In the genomic region with DNA sequence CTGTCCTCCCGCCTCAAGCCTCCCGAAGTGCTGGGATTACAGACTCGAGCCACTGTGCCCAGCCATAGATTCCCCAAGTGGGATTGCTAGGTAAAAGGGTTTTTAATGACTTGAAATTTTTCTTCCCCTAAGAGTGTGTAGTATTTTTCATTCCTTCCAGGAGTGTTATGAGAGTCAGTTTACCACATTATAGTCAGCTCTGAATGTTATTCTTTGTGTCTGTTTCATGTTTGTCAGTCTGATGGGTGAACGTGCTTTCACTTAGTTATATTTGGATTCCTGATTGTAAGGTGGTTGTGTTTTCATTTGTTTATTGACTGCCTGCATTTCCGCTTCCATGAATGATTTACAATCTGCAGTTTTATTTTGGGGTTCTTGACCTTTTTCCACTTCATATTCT, we compare ENCODE assay signal across 15 cellular contexts. TPM values are rescaled to one million over a fixed set of nuclear protein-coding genes. Genes with fewer than 3 reads are reported as not detected.
A peak's percentile ranks its signal among the peaks of the same experiment; 100 is the strongest.
DNase-seq lines count a peak whose midpoint lies in the region; ATAC-seq and TF ChIP-seq lines count a peak whose summit lies in the region.
"Had no signal": no experiment of that assay in that cellular context is flagged by ENCODE, and none has a peak within 500 bp of the region (broad histone marks: within the 10 kb centered on the region; RNA-seq: fewer than 3 reads in every experiment).

No MANE protein-coding gene starts in this region.

- peak overlapping the region; percentile 80 for H3K27ac Mint-ChIP-seq in activated naive CD4-positive, alpha-beta T cell treated with anti-CD3 and anti-CD28 coated beads, Interleukin-2, amount 50 U/mL, for 24 hours
- H3K27ac Mint-ChIP-seq in activated naive CD4-positive, alpha-beta T cell treated with anti-CD3 and anti-CD28 coated beads, Interleukin-2, amount 10 ng/mL, durations not matched to agents 7 days and 5 days, result no peak overlapping the region
- H3K27ac Mint-ChIP-seq in activated CD4-positive, alpha-beta memory T cell treated with anti-CD3 and anti-CD28 coated beads, Interleukin-2, amount 10 ng/mL, durations not matched to agents 7 days and 5 days, result peak overlapping the region; percentile 57
- H3K27ac Mint-ChIP-seq: progenitor cell of endocrine pancreas had no signal

- peaks cover 63% of the 10 kb centered on the region for H3K4me1 Mint-ChIP-seq in activated naive CD4-positive, alpha-beta T cell treated with anti-CD3 and anti-CD28 coated beads, Interleukin-2, amount 50 U/mL, for 24 hours
- H3K4me1 Mint-ChIP-seq in activated naive CD4-positive, alpha-beta T cell treated with anti-CD3 and anti-CD28 coated beads, Interleukin-2, amount 10 ng/mL, durations not matched to agents 7 days and 5 days, result peaks cover 35% of the 10 kb centered on the region
- peaks cover 50% of the 10 kb centered on the region for H3K4me1 Mint-ChIP-seq in activated CD4-positive, alpha-beta memory T cell treated with anti-CD3 and anti-CD28 coated beads, Interleukin-2, amount 10 ng/mL, durations not matched to agents 7 days and 5 days

- no peak for DNase-seq in activated naive CD4-positive, alpha-beta T cell treated with anti-CD3 and anti-CD28 coated beads, Interleukin-2, amount 10 ng/mL, durations not matched to agents 7 days and 5 days
- no peak for DNase-seq in activated CD4-positive, alpha-beta memory T cell treated with anti-CD3 and anti-CD28 coated beads, Interleukin-2, amount 10 ng/mL, durations not matched to agents 7 days and 5 days
- DNase-seq in stimulated activated naive CD8-positive, alpha-beta T cell treated with anti-CD3 and anti-CD28 coated beads, Interleukin-15, Interleukin-2, amounts not matched to agents 100 U/mL and 50 U/mL, for 24 hours, result no peak
- no peak for DNase-seq in stimulated activated CD4-positive, alpha-beta T cell treated with anti-CD3 and anti-CD28 coated beads, Interleukin-15, amount 100 ng/mL, for 24 hours
- no peak for DNase-seq in omental fat pad (ENCODE audit: low spot score)
- no peak for DNase-seq in middle frontal gyrus (ENCODE audit: extremely low spot score, low spot score)
- DNase-seq: GOT3, heart right ventricle, left cardiac atrium, NCI-H187, NCI-H774, transverse colon had no signal

- peak overlapping the region; percentile 2 for H3K4me3 Mint-ChIP-seq in activated naive CD4-positive, alpha-beta T cell treated with anti-CD3 and anti-CD28 coated beads, Interleukin-2, amount 50 U/mL, for 24 hours
- no peak overlapping the region for H3K4me3 Mint-ChIP-seq in activated naive CD4-positive, alpha-beta T cell treated with anti-CD3 and anti-CD28 coated beads, Interleukin-2, amount 10 ng/mL, durations not matched to agents 7 days and 5 days
- no peak overlapping the region for H3K4me3 Mint-ChIP-seq in activated CD4-positive, alpha-beta memory T cell treated with anti-CD3 and anti-CD28 coated beads, Interleukin-2, amount 10 ng/mL, durations not matched to agents 7 days and 5 days

- H3K9me3 Mint-ChIP-seq in activated naive CD4-positive, alpha-beta T cell treated with anti-CD3 and anti-CD28 coated beads, Interleukin-2, amount 50 U/mL, for 24 hours, result no peaks in the 10 kb centered on the region
- peaks cover 6% of the 10 kb centered on the region for H3K9me3 Mint-ChIP-seq in activated naive CD4-positive, alpha-beta T cell treated with anti-CD3 and anti-CD28 coated beads, Interleukin-2, amount 10 ng/mL, durations not matched to agents 7 days and 5 days
- peaks cover 2% of the 10 kb centered on the region for H3K9me3 Mint-ChIP-seq in activated CD4-positive, alpha-beta memory T cell treated with anti-CD3 and anti-CD28 coated beads, Interleukin-2, amount 10 ng/mL, durations not matched to agents 7 days and 5 days

- CTCF ChIA-PET in activated naive CD4-positive, alpha-beta T cell treated with anti-CD3 and anti-CD28 coated beads, Interleukin-2, amount 10 ng/mL, durations not matched to agents 7 days and 5 days (lab: Charles Lee), result interaction anchor here (1.1 kb wide), 1 partner anchor 12 kb away, joined by 3 read pairs; no protein-coding TSS in a partner anchor
- CTCF ChIA-PET in activated CD4-positive, alpha-beta memory T cell treated with anti-CD3 and anti-CD28 coated beads, Interleukin-2, amount 10 ng/mL, durations not matched to agents 7 days and 5 days (lab: Charles Lee), result interaction anchor here (0.7 to 1.6 kb wide), 2 partner anchors 36 to 46 kb away, joined by 3 read pairs; no protein-coding TSS in a partner anchor

- no peaks in the 10 kb centered on the region for H3K27me3 Mint-ChIP-seq in activated naive CD4-positive, alpha-beta T cell treated with anti-CD3 and anti-CD28 coated beads, Interleukin-2, amount 50 U/mL, for 24 hours
- H3K27me3 Mint-ChIP-seq in activated naive CD4-positive, alpha-beta T cell treated with anti-CD3 and anti-CD28 coated beads, Interleukin-2, amount 10 ng/mL, durations not matched to agents 7 days and 5 days, result no peaks in the 10 kb centered on the region
- no peaks in the 10 kb centered on the region for H3K27me3 Mint-ChIP-seq in activated CD4-positive, alpha-beta memory T cell treated with anti-CD3 and anti-CD28 coated beads, Interleukin-2, amount 10 ng/mL, durations not matched to agents 7 days and 5 days
- H3K27me3 Mint-ChIP-seq: progenitor cell of endocrine pancreas had no signal

- POLR2A ChIA-PET in activated CD4-positive, alpha-beta memory T cell treated with anti-CD3 and anti-CD28 coated beads, Interleukin-2, amount 10 ng/mL, durations not matched to agents 7 days and 5 days (lab: Charles Lee), result interaction anchor here (1.3 kb wide), 1 partner anchor 16 kb away, joined by 3 read pairs; the partner anchor contains the start of gene ZNF783

- H3K36me3 Mint-ChIP-seq in activated naive CD4-positive, alpha-beta T cell treated with anti-CD3 and anti-CD28 coated beads, Interleukin-2, amount 50 U/mL, for 24 hours, result peaks cover 11% of the 10 kb centered on the region
- H3K36me3 Mint-ChIP-seq in activated naive CD4-positive, alpha-beta T cell treated with anti-CD3 and anti-CD28 coated beads, Interleukin-2, amount 10 ng/mL, durations not matched to agents 7 days and 5 days, result peaks cover 18% of the 10 kb centered on the region
- H3K36me3 Mint-ChIP-seq in activated CD4-positive, alpha-beta memory T cell treated with anti-CD3 and anti-CD28 coated beads, Interleukin-2, amount 10 ng/mL, durations not matched to agents 7 days and 5 days (ENCODE audit: low read depth), result peaks cover 17% of the 10 kb centered on the region

- ATAC-seq in HG02642 (IDR thresholded peaks at IDR 0.05; ENCODE audit: poor library complexity, unreplicated experiment) (peak; percentile 17), omental fat pad (ENCODE audit: low FRiP score) (no peak)
- peak; percentile 3 for ATAC-seq in stimulated activated naive CD8-positive, alpha-beta T cell treated with anti-CD3 and anti-CD28 coated beads, Interleukin-15, Interleukin-2, amounts not matched to agents 100 U/mL and 50 U/mL, for 24 hours
- ATAC-seq: heart right ventricle, left cardiac atrium had no signal

- TF ChIP-seq CTCF in omental fat pad (IDR thresholded peaks at IDR 0.05), result no peak

RNA-seq across cellular contexts. Expression of gene ZNF212, which starts 6.3 kb away (rescaled TPM):
- total RNA-seq in activated CD4-positive, alpha-beta memory T cell treated with anti-CD3 and anti-CD28 coated beads, Interleukin-2, amount 10 ng/mL, durations not matched to agents 7 days and 5 days, result 10 to 100 TPM; 13.5 to 14.5 TPM
- total RNA-seq in omental fat pad, result 1 to 10 TPM; 2.4 to 8.5 (median 5.0) TPM

RNA-seq across cellular contexts. Expression of gene ZNF783, which starts 16.3 kb away (rescaled TPM):
- 10 to 100 TPM; 14.4 to 15.8 TPM for total RNA-seq in activated CD4-positive, alpha-beta memory T cell treated with anti-CD3 and anti-CD28 coated beads, Interleukin-2, amount 10 ng/mL, durations not matched to agents 7 days and 5 days
- total RNA-seq in omental fat pad, result 10 to 100 TPM in 3 of 4 donors, 1 to 10 TPM in 1; 9.7 to 24.6 (median 15.9) TPM

RNA-seq across cellular contexts. Expression of gene ZNF282, which starts 50.4 kb away (rescaled TPM):
- total RNA-seq in activated CD4-positive, alpha-beta memory T cell treated with anti-CD3 and anti-CD28 coated beads, Interleukin-2, amount 10 ng/mL, durations not matched to agents 7 days and 5 days, result 10 to 100 TPM; 66.1 to 66.6 TPM
- total RNA-seq in omental fat pad, result 10 to 100 TPM; 10.6 to 83.3 (median 17.7) TPM
